13 cellular contexts compared by ENCODE assay signal in genomic region chr3:52447512-52448355, GRCh38. TPM values are rescaled to one million over a fixed set of nuclear protein-coding genes. Genes with fewer than 3 reads are reported as not detected.
DNase-seq lines count a peak whose midpoint lies in the region; ATAC-seq and TF ChIP-seq lines count a peak whose summit lies in the region.
"Had no signal": no experiment of that assay in that cellular context is flagged by ENCODE, and none has a peak within 500 bp of the region (broad histone marks: within the 10 kb centered on the region; RNA-seq: fewer than 3 reads in every experiment).

No MANE protein-coding gene starts in this region.

- H3K27ac Mint-ChIP-seq in nephron (peak overlapping the region in 2 of 3 experiments; percentile 21 to 39), neural progenitor cell (no peak overlapping the region)
- H3K27ac Mint-ChIP-seq in stimulated activated naive B cell treated with anti-CD40 and anti-IgM and Interleukin-4, amounts not matched to agents 10 μg/mL and 1 μg/mL and 100 μg/mL, for 72 hours = peak overlapping the region; percentile 42

- peaks cover 0 to 49% (median 15%) of the 10 kb centered on the region in 12 donors for H3K4me1 ChIP-seq in heart left ventricle
- peaks cover 3 to 54% (median 17%) of the 10 kb centered on the region in 9 donors for H3K4me1 ChIP-seq in heart right ventricle
- H3K4me1 ChIP-seq in neural progenitor cell = peaks cover 3% of the 10 kb centered on the region
- H3K4me1 ChIP-seq: HAP-1 had no signal

- no peaks in the 10 kb centered on the region for H3K79me2 ChIP-seq in neural progenitor cell (ENCODE audit: low read depth)

- H3K27ac ChIP-seq in heart left ventricle (peak overlapping the region in 11 of 12 donors; percentile 14 to 99 (median 93)), heart right ventricle (peak overlapping the region in 7 of 10 donors; percentile 38 to 99 (median 91)), neural progenitor cell (no peak overlapping the region), dorsolateral prefrontal cortex (no peak overlapping the region)
- H3K27ac ChIP-seq: PC-9 had no signal

- H3K27me3 Mint-ChIP-seq in nephron (ENCODE audit: low read depth) = peaks cover 11% of the 10 kb centered on the region
- peaks cover 0 to 12% of the 10 kb centered on the region in 2 donors for H3K27me3 Mint-ChIP-seq in stimulated activated naive B cell treated with anti-CD40 and anti-IgM and Interleukin-4, amounts not matched to agents 10 μg/mL and 1 μg/mL and 100 μg/mL, for 72 hours
- H3K27me3 Mint-ChIP-seq in neural progenitor cell (ENCODE audit: insufficient read depth, low read depth) = peaks cover 15% of the 10 kb centered on the region

- no peak overlapping the region for H2AFZ ChIP-seq in neural progenitor cell (replicated peaks)
- H2AFZ ChIP-seq: PC-9 had no signal

- TF ChIP-seq POLR2A in heart left ventricle (IDR thresholded peaks at IDR 0.05) = no peak

- no peaks in the 10 kb centered on the region for H3K9me3 Mint-ChIP-seq in nephron
- no peaks in the 10 kb centered on the region for H3K9me3 Mint-ChIP-seq in stimulated activated naive B cell treated with anti-CD40 and anti-IgM and Interleukin-4, amounts not matched to agents 10 μg/mL and 1 μg/mL and 100 μg/mL, for 72 hours
- no peaks in the 10 kb centered on the region for H3K9me3 Mint-ChIP-seq in neural progenitor cell

- H3K4me1 Mint-ChIP-seq in nephron (peaks cover 44% of the 10 kb centered on the region), neural progenitor cell (peaks cover 12% of the 10 kb centered on the region)
- peaks cover 8 to 23% of the 10 kb centered on the region in 2 donors for H3K4me1 Mint-ChIP-seq in stimulated activated naive B cell treated with anti-CD40 and anti-IgM and Interleukin-4, amounts not matched to agents 10 μg/mL and 1 μg/mL and 100 μg/mL, for 72 hours

- intact Hi-C loops in heart left ventricle (cut with DNase I) (loop anchor here in 8 of 10 donors (1.0 to 2.0 kb wide), 3 partner anchors 17 to 19 kb away; no protein-coding TSS in a partner anchor), left cardiac atrium (cut with DNase I) (loop anchor here in 1 of 2 donors (1.0 kb wide), 1 partner anchor 19 kb away; no protein-coding TSS in a partner anchor), heart right ventricle (cut with DNase I) (loop anchor here in 7 of 10 donors (1.0 to 2.0 kb wide), 4 partner anchors 19 to 35 kb away; no protein-coding TSS in a partner anchor), dorsolateral prefrontal cortex (cut with DNase I) (loop anchor here in 1 of 2 donors (1.0 to 5.0 kb wide), 2 partner anchors 19 to 155 kb away; no protein-coding TSS in a partner anchor)

- H3K4me3 Mint-ChIP-seq in nephron (peak overlapping the region in 1 of 3 experiments; percentile 10), neural progenitor cell (no peak overlapping the region)
- no peak overlapping the region for H3K4me3 Mint-ChIP-seq in stimulated activated naive B cell treated with anti-CD40 and anti-IgM and Interleukin-4, amounts not matched to agents 10 μg/mL and 1 μg/mL and 100 μg/mL, for 72 hours

- 45 to 59% (median 49%) methylated on average over 12 of the region's 12 CpGs for WGBS in heart left ventricle, 4 donors
- WGBS in heart right ventricle, 2 donors = 40 to 49% methylated on average over 12 of the region's 12 CpGs

- H3K27me3 ChIP-seq in heart left ventricle = no peaks in the 10 kb centered on the region
- H3K27me3 ChIP-seq in heart right ventricle = no peaks in the 10 kb centered on the region
- H3K27me3 ChIP-seq in neural progenitor cell = no peaks in the 10 kb centered on the region
- H3K27me3 ChIP-seq in dorsolateral prefrontal cortex = no peaks in the 10 kb centered on the region
- H3K27me3 ChIP-seq: MG63 had no signal

- DNase-seq in heart left ventricle = peak in 3 of 5 donors; percentile 29 to 50 (median 39)
- no peak for DNase-seq in left cardiac atrium
- no peak for DNase-seq in heart right ventricle
- DNase-seq in stimulated activated naive B cell treated with anti-CD40 and anti-IgM and Interleukin-4, amounts not matched to agents 10 μg/mL and 1 μg/mL and 100 μg/mL, for 72 hours = no peak
- no peak for DNase-seq in neural progenitor cell (ENCODE audit: low spot score)
- no peak for DNase-seq in midbrain (lab: John Stamatoyannopoulos, UW)
- no peak for DNase-seq in dorsolateral prefrontal cortex
- DNase-seq: DMS153, NCI-H2081 treated with DMSO at 0.1 percent for 48 hours had no signal

- H3K36me3 ChIP-seq in heart left ventricle (peaks cover 0 to 22% (median 2%) of the 10 kb centered on the region in 9 donors), heart right ventricle (peaks cover 0 to 17% (median 0%) of the 10 kb centered on the region in 9 donors), neural progenitor cell (no peaks in the 10 kb centered on the region)
- H3K36me3 ChIP-seq: HAP-1, MG63 had no signal

- H3K4me3 ChIP-seq in heart left ventricle (no peak overlapping the region), heart right ventricle (no peak overlapping the region), neural progenitor cell (no peak overlapping the region), dorsolateral prefrontal cortex (no peak overlapping the region)
- H3K4me3 ChIP-seq: HAP-1, MG63, PC-9 had no signal

- H3K9me3 ChIP-seq in heart left ventricle (no peaks in the 10 kb centered on the region), heart right ventricle (no peaks in the 10 kb centered on the region), neural progenitor cell (ENCODE audit: low read depth) (no peaks in the 10 kb centered on the region)
- H3K9me3 ChIP-seq: HAP-1, MG63 had no signal

- H3F3A ChIP-seq in neural progenitor cell (ENCODE audit: low read depth) = no peaks in the 10 kb centered on the region

- H3K4me2 ChIP-seq in neural progenitor cell = no peak overlapping the region
- H3K4me2 ChIP-seq: PC-9 had no signal

- H3K36me3 Mint-ChIP-seq in nephron (ENCODE audit: low read depth) = no peaks in the 10 kb centered on the region
- H3K36me3 Mint-ChIP-seq in stimulated activated naive B cell treated with anti-CD40 and anti-IgM and Interleukin-4, amounts not matched to agents 10 μg/mL and 1 μg/mL and 100 μg/mL, for 72 hours = no peaks in the 10 kb centered on the region
- H3K36me3 Mint-ChIP-seq in neural progenitor cell = no peaks in the 10 kb centered on the region

- no peaks in the 10 kb centered on the region for H4K20me1 ChIP-seq in neural progenitor cell (ENCODE audit: low read depth)

- TF ChIP-seq CTCF in heart left ventricle (IDR thresholded peaks at IDR 0.05) = no peak
- TF ChIP-seq CTCF in heart right ventricle (IDR thresholded peaks at IDR 0.05) = no peak
- no peak for TF ChIP-seq CTCF in nephron (IDR thresholded peaks at IDR 0.05; ENCODE audit: unreplicated experiment in 3 of 3)
- no peak for TF ChIP-seq CTCF in neural progenitor cell (IDR thresholded peaks at IDR 0.05)
- TF ChIP-seq CTCF in dorsolateral prefrontal cortex (IDR thresholded peaks at IDR 0.05 in 54 of 56, conservative IDR thresholded peaks at IDR 0.05 in 2 of 56; ENCODE audit: low read depth in 1 of 56, partially characterized antibody in 56 of 56) = no peak

- no peak overlapping the region for H3K9ac ChIP-seq in neural progenitor cell

- ATAC-seq in heart left ventricle (peak in 3 of 4 donors; percentile 0 to 1 (median 1)), left cardiac atrium (no peak), heart right ventricle (peak in 1 of 8 donors; percentile 3)
- no peak for ATAC-seq in stimulated activated naive B cell treated with anti-CD40 and anti-IgM and Interleukin-4, amounts not matched to agents 10 μg/mL and 1 μg/mL and 100 μg/mL, for 72 hours (replicated peaks)

RNA-seq across cellular contexts. Expression of gene SEMA3G, which starts 2.8 kb away (rescaled TPM):
- total RNA-seq in heart left ventricle = 10 to 100 TPM; 13.4 to 29.0 (median 14.4) TPM
- 10 to 100 TPM; 11.4 to 19.6 TPM for polyA plus RNA-seq in heart left ventricle
- total RNA-seq in left cardiac atrium = 10 to 100 TPM; 13.7 to 19.9 TPM
- 10 to 100 TPM in 9 of 10 donors, 1 to 10 TPM in 1; 8.3 to 17.8 (median 16.2) TPM for total RNA-seq in heart right ventricle
- 10 to 100 TPM; 12.1 to 13.1 TPM for polyA plus RNA-seq in heart right ventricle
- total RNA-seq in neural progenitor cell (ENCODE audit: low replicate concordance) = 0.79 and 3.4 TPM in 2 replicates
- 10 to 100 TPM in 36 of 120 experiments, 1 to 10 TPM in 84; 1.6 to 23.6 (median 7.0) TPM for total RNA-seq in dorsolateral prefrontal cortex

RNA-seq across cellular contexts. Expression of gene TNNC1, which starts 6.1 kb away (rescaled TPM):
- total RNA-seq in heart left ventricle (over 10,000 TPM in 2 of 9 donors, 1,000 to 10,000 TPM in 7; 4,301 to 15,255 (median 8,364) TPM), left cardiac atrium (1,000 to 10,000 TPM; 2,841 to 3,233 TPM), heart right ventricle (1,000 to 10,000 TPM; 6,035 to 9,296 (median 8,226) TPM), neural progenitor cell (ENCODE audit: low replicate concordance) (0.67 and 5.8 TPM in 2 replicates), dorsolateral prefrontal cortex (1 to 10 TPM in 33 of 120 experiments, under 1 TPM in 16, not detected in 71; 0.62 to 2.9 (median 1.2) TPM)
- polyA plus RNA-seq in heart left ventricle (over 10,000 TPM in 1 of 2 donors, 1,000 to 10,000 TPM in 1; 6,829 to 20,003 TPM), heart right ventricle (over 10,000 TPM in 1 of 2 donors, 1,000 to 10,000 TPM in 1; 9,937 to 18,066 TPM)

RNA-seq across cellular contexts. Expression of gene NISCH, which starts 7.7 kb away (rescaled TPM):
- 10 to 100 TPM; 29.5 to 56.2 (median 43.9) TPM for total RNA-seq in heart left ventricle
- polyA plus RNA-seq in heart left ventricle = 10 to 100 TPM; 28.8 to 30.2 TPM
- total RNA-seq in left cardiac atrium = 10 to 100 TPM; 45.9 to 49.0 TPM
- total RNA-seq in heart right ventricle = 10 to 100 TPM; 35.3 to 56.3 (median 41.9) TPM
- 10 to 100 TPM; 24.0 to 53.6 TPM for polyA plus RNA-seq in heart right ventricle
- 80.5 and 146 TPM in 2 replicates for total RNA-seq in neural progenitor cell (ENCODE audit: low replicate concordance)
- total RNA-seq in dorsolateral prefrontal cortex = 100 to 1,000 TPM; 146 to 372 (median 259) TPM

RNA-seq across cellular contexts. Expression of gene PHF7, which starts 37.3 kb away (rescaled TPM):
- total RNA-seq in heart left ventricle = 10 to 100 TPM; 10.8 to 27.6 (median 16.4) TPM
- 1 to 10 TPM; 4.0 to 4.2 TPM for polyA plus RNA-seq in heart left ventricle
- 10 to 100 TPM; 13.1 to 16.0 TPM for total RNA-seq in left cardiac atrium
- total RNA-seq in heart right ventricle = 10 to 100 TPM; 11.5 to 26.3 (median 22.4) TPM
- 1 to 10 TPM; 1.9 to 6.0 TPM for polyA plus RNA-seq in heart right ventricle
- 9.9 and 13.0 TPM in 2 replicates for total RNA-seq in neural progenitor cell (ENCODE audit: low replicate concordance)
- 10 to 100 TPM in 104 of 120 experiments, 1 to 10 TPM in 16; 5.3 to 27.0 (median 14.3) TPM for total RNA-seq in dorsolateral prefrontal cortex

RNA-seq across cellular contexts. Expression of gene BAP1, which starts 37.9 kb away (rescaled TPM):
- total RNA-seq in heart left ventricle = 10 to 100 TPM; 50.0 to 75.9 (median 55.1) TPM
- polyA plus RNA-seq in heart left ventricle = 10 to 100 TPM; 40.3 to 78.9 TPM
- 10 to 100 TPM; 52.6 to 62.4 TPM for total RNA-seq in left cardiac atrium
- 10 to 100 TPM; 37.1 to 58.2 (median 46.1) TPM for total RNA-seq in heart right ventricle
- 10 to 100 TPM; 50.6 to 51.6 TPM for polyA plus RNA-seq in heart right ventricle
- total RNA-seq in neural progenitor cell (ENCODE audit: low replicate concordance) = 55.5 and 102 TPM in 2 replicates
- 100 to 1,000 TPM in 117 of 120 experiments, 10 to 100 TPM in 3; 79.2 to 188 (median 136) TPM for total RNA-seq in dorsolateral prefrontal cortex

Comparison
In these comparisons a context has a peak if more than half of its experiments do, and no peak if none do; other contexts are left out.
1. ATAC-seq: peak in heart left ventricle (3 of 4); none in left cardiac atrium (0 of 2) and stimulated activated naive B cell treated with anti-CD40 and anti-IgM and Interleukin-4, amounts not matched to agents 10 μg/mL and 1 μg/mL and 100 μg/mL, for 72 hours (0 of 2).
2. DNase-seq: peak in heart left ventricle (3 of 5); none in left cardiac atrium (single experiment), heart right ventricle (0 of 2), stimulated activated naive B cell treated with anti-CD40 and anti-IgM and Interleukin-4, amounts not matched to agents 10 μg/mL and 1 μg/mL and 100 μg/mL, for 72 hours (single experiment), neural progenitor cell (single experiment), midbrain (single experiment) and dorsolateral prefrontal cortex (0 of 10).
3. H3K27ac ChIP-seq: peak in heart left ventricle (11 of 12) and heart right ventricle (7 of 10); none in neural progenitor cell (single experiment) and dorsolateral prefrontal cortex (0 of 59).
4. RNA of gene TNNC1, which starts 6.1 kb away (total RNA-seq): 4,301 to 15,255 TPM in heart left ventricle, 6,035 to 9,296 TPM in heart right ventricle and 2,841 to 3,233 TPM in left cardiac atrium; 0.67 to 5.8 TPM in neural progenitor cell and 0.62 to 2.9 TPM in dorsolateral prefrontal cortex; every median in the first group is over 100 times any median in the second.